ENCODE assay signal across 8 cellular contexts in genomic region chr10:101065479-101066145, GRCh38. TPM values are rescaled to one million over a fixed set of nuclear protein-coding genes. Genes with fewer than 3 reads are reported as not detected.
A peak's percentile ranks its signal among the peaks of the same experiment; 100 is the strongest.
DNase-seq lines count a peak whose midpoint lies in the region; ATAC-seq and TF ChIP-seq lines count a peak whose summit lies in the region.

No MANE protein-coding gene starts in this region.

- no peaks in the 10 kb centered on the region for H3K9me3 ChIP-seq in Panc1 (ENCODE audit: control insufficient read depth, insufficient read depth, low read depth, low read length)
- no peaks in the 10 kb centered on the region for H3K9me3 ChIP-seq in skeletal muscle tissue (ENCODE audit: control insufficient read depth in 3 of 3, low read length in 3 of 3)

- BruUV-seq in Panc1 (replicated peaks; lab: Mats Ljungman, UMichigan), result no TSS peak

- POLR2A ChIA-PET in Panc1 (lab: Charles Lee), result no interaction called here

- intact Hi-C loops in Panc1 (cut with micrococcal nuclease; ENCODE audit: unreplicated experiment), result no loop called here

- H3K27me3 ChIP-seq in Panc1 (ENCODE audit: control insufficient read depth, insufficient read depth, low read length) (no peaks in the 10 kb centered on the region), skeletal muscle tissue (ENCODE audit: control insufficient read depth in 3 of 3, insufficient read depth in 3 of 3, low read length in 3 of 3) (peaks cover 0 to 38% (median 36%) of the 10 kb centered on the region in 3 donors)

- CTCF ChIA-PET in Panc1 (lab: Charles Lee), result interaction anchor here (1.4 to 3.7 kb wide), 3 partner anchors 15 to 30 kb away, joined by 4 to 19 read pairs (median 5); no protein-coding TSS in a partner anchor

- H3K4me1 ChIP-seq in Panc1 (ENCODE audit: control insufficient read depth, insufficient read depth, low read length) (peaks cover 41% of the 10 kb centered on the region), skeletal muscle tissue (ENCODE audit: control insufficient read depth in 3 of 3, insufficient read depth in 3 of 3, low read length in 3 of 3) (peaks cover 52 to 61% (median 56%) of the 10 kb centered on the region in 3 donors)

- in situ Hi-C loops in Panc1 (cut with HindIII; ENCODE audit: low pct_unique_long_range_greater_than_20kb, low sequenced_read_pairs), result no loop called here

- peak overlapping the region; percentile 64 to 94 for H3K4me3 ChIP-seq in Panc1 (ENCODE audit: low read depth in 2 of 2, low read length in 2 of 2)
- H3K4me3 ChIP-seq in skeletal muscle tissue (ENCODE audit: low read length in 3 of 3), result peak overlapping the region; percentile 49 to 72 (median 55)

- ATAC-seq in Panc1, result no peak
- no peak for ATAC-seq in HG03135 (IDR thresholded peaks at IDR 0.05; ENCODE audit: unreplicated experiment)
- no peak for ATAC-seq in HG03460 (IDR thresholded peaks at IDR 0.05; ENCODE audit: unreplicated experiment)

- peak; percentile 52 for DNase-seq in EH (ENCODE audit: low read depth)
- DNase-seq in Panc1 (ENCODE audit: low read depth, low spot score), result no peak
- peak; percentile 56 for DNase-seq in fibroblast of the conjunctiva (ENCODE audit: low read depth)
- no peak for DNase-seq in NCI-H526 treated with DMSO at 0.1 percent for 48 hours (lab: John Stamatoyannopoulos, UW)
- DNase-seq in NCI-H524 (lab: John Stamatoyannopoulos, UW), result no peak

- H3K36me3 ChIP-seq in Panc1 (ENCODE audit: control insufficient read depth, insufficient read depth, low read length) (no peaks in the 10 kb centered on the region), skeletal muscle tissue (ENCODE audit: control insufficient read depth in 3 of 3, insufficient read depth in 3 of 3, low read length in 3 of 3) (no peaks in the 10 kb centered on the region)

- H3K9ac ChIP-seq in skeletal muscle tissue (ENCODE audit: low read depth in 1 of 3, low read length in 3 of 3), result peak overlapping the region in 1 of 3 donors; percentile 71

- H3K27ac ChIP-seq in Panc1 (ENCODE audit: low read length) (peak overlapping the region; percentile 93), skeletal muscle tissue (ENCODE audit: low read depth, low read length) (no peak overlapping the region)

- no peak for TF ChIP-seq CTCF in Panc1 (IDR thresholded peaks at IDR 0.05)

RNA-seq across cellular contexts. Expression of gene KAZALD1, which starts 3.8 kb away (rescaled TPM):
- total RNA-seq in Panc1 (2021; ENCODE audit: unreplicated experiment) (21.2 TPM), skeletal muscle tissue (23.5 TPM)
- 17.5 TPM for polyA plus RNA-seq in Panc1 (2012; ENCODE audit: insufficient read length)

RNA-seq across cellular contexts. Expression of gene SFXN3, which starts 34.6 kb away (rescaled TPM):
- total RNA-seq in Panc1 (2021; ENCODE audit: unreplicated experiment) (15.3 TPM), skeletal muscle tissue (18.8 TPM)
- polyA plus RNA-seq in Panc1 (2012; ENCODE audit: insufficient read length), result 12.9 TPM

RNA-seq across cellular contexts. Expression of gene PDZD7, which starts 34.7 kb away (rescaled TPM):
- total RNA-seq in Panc1 (2021; ENCODE audit: unreplicated experiment) (1.8 TPM), skeletal muscle tissue (1.0 TPM)
- 2.0 TPM for polyA plus RNA-seq in Panc1 (2012; ENCODE audit: insufficient read length)

Comparison
In these comparisons a context has a peak if more than half of its experiments do, and no peak if none do; other contexts are left out.
1. DNase-seq: peak in EH (single experiment) and fibroblast of the conjunctiva (single experiment); none in Panc1 (single experiment), NCI-H526 treated with DMSO at 0.1 percent for 48 hours (single experiment) and NCI-H524 (0 of 2).